In the genomic region with DNA sequence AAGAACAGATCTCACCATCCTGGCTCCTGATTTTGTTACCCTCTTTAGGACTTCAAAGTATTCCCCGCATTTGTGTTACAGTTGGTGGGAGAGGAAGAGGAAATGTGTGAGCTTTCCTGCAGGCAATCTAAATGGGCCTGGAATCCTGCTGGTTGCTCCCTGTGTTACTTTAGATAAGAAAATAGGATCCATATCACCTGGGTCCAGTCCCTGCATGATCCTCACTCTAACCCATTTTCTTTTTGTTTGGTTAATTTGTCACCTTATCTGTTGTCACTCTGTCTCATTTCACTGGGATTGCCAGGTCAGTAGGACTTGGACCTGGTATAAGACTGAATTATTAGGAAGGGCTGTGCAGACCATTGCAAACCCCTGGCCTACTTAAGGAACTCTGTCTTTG, we compare ENCODE assay signal across 1 cellular context.
TF ChIP-seq lines count a peak whose summit lies in the region.

No MANE protein-coding gene starts in this region.

TF ChIP-seq in WTC11, 78 proteins besides CTCF, POLR2A, EP300 and RAD21 (continued from another document):
- TF ChIP-seq AFF4 (CRISPR knock-in tag; IDR thresholded peaks at IDR 0.05; ENCODE audit: borderline replicate concordance) (no peak), PREB (CRISPR knock-in tag; IDR thresholded peaks at IDR 0.05; ENCODE audit: borderline replicate concordance) (no peak), ZNF317 (CRISPR knock-in tag; IDR thresholded peaks at IDR 0.05; ENCODE audit: borderline replicate concordance, low read depth) (no peak)
- TF ChIP-seq, protein P1, sequence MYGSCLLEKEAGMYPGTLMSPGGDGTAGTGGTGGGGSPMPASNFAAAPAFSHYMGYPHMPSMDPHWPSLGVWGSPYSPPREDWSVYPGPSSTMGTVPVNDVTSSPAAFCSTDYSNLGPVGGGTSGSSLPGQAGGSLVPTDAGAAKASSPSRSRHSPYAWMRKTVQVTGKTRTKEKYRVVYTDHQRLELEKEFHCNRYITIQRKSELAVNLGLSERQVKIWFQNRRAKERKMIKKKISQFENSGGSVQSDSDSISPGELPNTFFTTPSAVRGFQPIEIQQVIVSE (CRISPR knock-in tag; IDR thresholded peaks at IDR 0.05; ENCODE audit: borderline replicate concordance): no peak
